Comparison of ENCODE assay signal across 10 cellular contexts in the genomic region with DNA sequence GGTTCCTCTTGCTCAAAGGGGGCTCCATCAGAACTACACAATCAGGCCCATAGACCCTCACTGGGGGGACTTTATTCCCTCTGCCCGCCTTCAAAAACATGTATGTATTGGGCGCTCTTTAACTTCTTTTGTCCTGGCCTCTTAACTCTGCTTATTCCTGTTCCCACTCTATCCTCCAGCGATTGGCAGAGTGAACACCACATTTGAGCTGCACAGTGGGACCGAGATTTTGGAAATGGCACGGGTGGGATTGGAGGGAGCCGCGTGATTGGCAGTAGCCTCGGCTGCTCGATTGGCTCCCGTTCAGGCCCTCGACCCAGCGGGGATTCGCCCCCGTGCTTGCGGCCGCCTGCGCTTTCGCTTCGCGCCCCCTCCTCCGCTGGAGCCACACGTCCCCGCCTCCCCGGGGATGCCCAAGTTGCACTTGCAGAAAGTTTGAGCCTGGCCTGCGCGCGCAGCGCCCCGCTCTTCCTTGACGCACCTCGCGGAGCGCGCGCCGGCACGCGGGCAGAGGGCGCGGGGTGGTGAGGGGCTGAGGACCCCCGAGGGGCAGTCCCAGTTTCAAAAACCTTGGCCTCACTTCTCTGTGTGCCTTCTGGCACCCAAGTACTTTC. TPM values are rescaled to one million over a fixed set of nuclear protein-coding genes. Genes with fewer than 3 reads are reported as not detected.
DNase-seq lines count a peak whose midpoint lies in the region; ATAC-seq and TF ChIP-seq lines count a peak whose summit lies in the region.
"Had no signal": no experiment of that assay in that cellular context is flagged by ENCODE, and none has a peak within 500 bp of the region (broad histone marks: within the 10 kb centered on the region; RNA-seq: fewer than 3 reads in every experiment).

A gene (minus strand): TSS at position 192 of the 614 bp plus-strand sequence. CDS start 164 bp downstream, at position 28.

- peak within 1 kb of the TSS; percentile 42 for H3K27ac Mint-ChIP-seq in activated T-helper 2 cell treated with anti-CD3 and anti-CD28 coated beads, Interferon-gamma antibody, Interleukin-2, Interleukin-4, amounts not matched to agents 10 μg/mL and 5 μg/mL and 100 μg/mL, durations not matched to agents 14 hours and 24 hours and 36 hours

- POLR2A ChIA-PET in HEK293T (lab: Yijun Ruan, JAX), result interaction anchor here (0.6 to 2.8 kb wide), 12 partner anchors 9 to 473 kb away, joined by 3 to 66 read pairs (median 4); a partner anchor contains a TSS

- peaks cover 4% of the 10 kb centered on the region for H3K79me1 ChIP-seq in mesendoderm (ENCODE audit: low read length)

- peaks cover 72% of the 10 kb centered on the region for H3K27me3 Mint-ChIP-seq in activated T-helper 2 cell treated with anti-CD3 and anti-CD28 coated beads, Interferon-gamma antibody, Interleukin-2, Interleukin-4, amounts not matched to agents 10 μg/mL and 5 μg/mL and 100 μg/mL, durations not matched to agents 14 hours and 24 hours and 36 hours (ENCODE audit: low read depth)

- peak within 1 kb of the TSS; percentile 98 for H3K56ac ChIP-seq in mesendoderm (ENCODE audit: low read length)

- H3K4me1 Mint-ChIP-seq in activated T-helper 2 cell treated with anti-CD3 and anti-CD28 coated beads, Interferon-gamma antibody, Interleukin-2, Interleukin-4, amounts not matched to agents 10 μg/mL and 5 μg/mL and 100 μg/mL, durations not matched to agents 14 hours and 24 hours and 36 hours (ENCODE audit: low read depth), result peaks cover 8% of the 10 kb centered on the region

- no peaks in the 10 kb centered on the region for H3K36me3 ChIP-seq in BLaER1 treated with 17β-estradiol and CSF1 and Interleukin-3, amounts not matched to agents 10 nM and 100 nM
- H3K36me3 ChIP-seq in mesendoderm (ENCODE audit: control insufficient read depth, insufficient read depth, low read length), result no peaks in the 10 kb centered on the region

- H2BK15ac ChIP-seq in mesendoderm (replicated peaks; ENCODE audit: low read depth), result no peak within 1 kb of the TSS

- ATAC-seq in HG03280 (IDR thresholded peaks at IDR 0.05; ENCODE audit: unreplicated experiment) (no peak), HG03442 (IDR thresholded peaks at IDR 0.05; ENCODE audit: unreplicated experiment) (no peak)
- ATAC-seq: GM12878 had no signal

- peaks cover 32% of the 10 kb centered on the region for H3K79me2 ChIP-seq in mesendoderm (ENCODE audit: control insufficient read depth, insufficient read depth, low read length)

- WGBS in mesendoderm (ENCODE audit: extremely low coverage, insufficient coverage, low lambda C conversion rate), result no CpG with 5 or more reads among the region's 41 CpGs

- H3K23ac ChIP-seq in mesendoderm (ENCODE audit: low read length), result peak within 1 kb of the TSS; percentile 94

- peak within 1 kb of the TSS; percentile 78 for H4K8ac ChIP-seq in mesendoderm (ENCODE audit: low read depth, low read length)

- no peak within 1 kb of the TSS for H3K9ac ChIP-seq in BLaER1 treated with 17β-estradiol and CSF1 and Interleukin-3, amounts not matched to agents 10 nM and 100 nM
- peak within 1 kb of the TSS; percentile 88 for H3K9ac ChIP-seq in mesendoderm (ENCODE audit: low read length)

- peak; percentile 70 for DNase-seq in HEK293T (ENCODE audit: extremely low spot score)
- no peak for DNase-seq in activated T-helper 2 cell treated with anti-CD3 and anti-CD28 coated beads, Interferon-gamma antibody, Interleukin-2, Interleukin-4, amounts not matched to agents 10 μg/mL and 5 μg/mL and 100 μg/mL, durations not matched to agents 14 hours and 24 hours and 36 hours (ENCODE audit: low spot score)
- DNase-seq in mesendoderm, result peak; percentile 91
- no peak for DNase-seq in GM19238 (ENCODE audit: insufficient read length, low spot score)
- no peak for DNase-seq in inferior parietal cortex (ENCODE audit: extremely low spot score)
- DNase-seq: activated CD4-positive, CD25-positive, alpha-beta regulatory T cell treated with anti-CD3 and anti-CD28 coated beads, Interleukin-2, amount 50 U/mL, for 72 hours had no signal

- peak within 1 kb of the TSS; percentile 99 for H3K4ac ChIP-seq in mesendoderm (ENCODE audit: low read depth, low read length)

- H3K36me3 Mint-ChIP-seq in activated T-helper 2 cell treated with anti-CD3 and anti-CD28 coated beads, Interferon-gamma antibody, Interleukin-2, Interleukin-4, amounts not matched to agents 10 μg/mL and 5 μg/mL and 100 μg/mL, durations not matched to agents 14 hours and 24 hours and 36 hours (ENCODE audit: low read depth), result peaks cover 3% of the 10 kb centered on the region

- peak within 1 kb of the TSS in 7 of 10 experiments; percentile 4 to 42 (median 22); a peak in 5 of 20 replicates for H3K4me3 ChIP-seq in BLaER1 treated with 17β-estradiol and CSF1 and Interleukin-3, amounts not matched to agents 10 nM and 100 nM
- peak within 1 kb of the TSS; percentile 71 for H3K4me3 ChIP-seq in mesendoderm (ENCODE audit: low read length)
- H3K4me3 ChIP-seq: GM12878 had no signal

- peaks cover 0 to 6% (median 0%) of the 10 kb centered on the region in 10 experiments; a peak in 1 of 20 replicates for H3K4me1 ChIP-seq in BLaER1 treated with 17β-estradiol and CSF1 and Interleukin-3, amounts not matched to agents 10 nM and 100 nM
- H3K4me1 ChIP-seq in mesendoderm (ENCODE audit: control insufficient read depth, low read depth, low read length), result peaks cover 10% of the 10 kb centered on the region

- H4K20me1 ChIP-seq in BLaER1 treated with 17β-estradiol and CSF1 and Interleukin-3, amounts not matched to agents 10 nM and 100 nM, result peaks cover 0 to 64% (median 41%) of the 10 kb centered on the region in 11 experiments; a peak in 16 of 22 replicates

- peaks cover 4% of the 10 kb centered on the region for H3K9me3 Mint-ChIP-seq in activated T-helper 2 cell treated with anti-CD3 and anti-CD28 coated beads, Interferon-gamma antibody, Interleukin-2, Interleukin-4, amounts not matched to agents 10 μg/mL and 5 μg/mL and 100 μg/mL, durations not matched to agents 14 hours and 24 hours and 36 hours

- H2AK5ac ChIP-seq in mesendoderm (ENCODE audit: low read length), result no peak within 1 kb of the TSS

- H3K27ac ChIP-seq in BLaER1 treated with 17β-estradiol and CSF1 and Interleukin-3, amounts not matched to agents 10 nM and 100 nM, result no peak within 1 kb of the TSS
- peak within 1 kb of the TSS; percentile 95 for H3K27ac ChIP-seq in mesendoderm (ENCODE audit: low read depth, low read length)

- intact Hi-C loops in activated T-helper 2 cell treated with anti-CD3 and anti-CD28 coated beads, Interferon-gamma antibody, Interleukin-2, Interleukin-4, amounts not matched to agents 10 μg/mL and 5 μg/mL and 100 μg/mL, durations not matched to agents 14 hours and 24 hours and 36 hours (cut with micrococcal nuclease), result loop anchor here (5.0 kb wide), 2 partner anchors 74 to 1946 kb away; no protein-coding TSS in a partner anchor

- H3K27me3 ChIP-seq in BLaER1 treated with 17β-estradiol and CSF1 and Interleukin-3, amounts not matched to agents 10 nM and 100 nM, result peaks cover 99 to 100% (median 100%) of the 10 kb centered on the region in 11 experiments
- no peaks in the 10 kb centered on the region for H3K27me3 ChIP-seq in mesendoderm (ENCODE audit: insufficient read depth, low read length, poor library complexity)

- H3K18ac ChIP-seq in mesendoderm (ENCODE audit: low read length), result peak within 1 kb of the TSS; percentile 96

- H4K5ac ChIP-seq in mesendoderm (ENCODE audit: low read length), result no peak within 1 kb of the TSS

- no peak within 1 kb of the TSS for H3K4me3 Mint-ChIP-seq in activated T-helper 2 cell treated with anti-CD3 and anti-CD28 coated beads, Interferon-gamma antibody, Interleukin-2, Interleukin-4, amounts not matched to agents 10 μg/mL and 5 μg/mL and 100 μg/mL, durations not matched to agents 14 hours and 24 hours and 36 hours (ENCODE audit: low read depth)

- CTCF ChIA-PET in HEK293T (lab: Yijun Ruan, JAX), result no interaction called here

- H3K4me2 ChIP-seq in BLaER1 treated with 17β-estradiol and CSF1 and Interleukin-3, amounts not matched to agents 10 nM and 100 nM, result no peak within 1 kb of the TSS
- H3K4me2 ChIP-seq in mesendoderm (ENCODE audit: low read length), result peak within 1 kb of the TSS; percentile 85

- peaks cover 51 to 84% (median 71%) of the 10 kb centered on the region in 11 experiments for H3K9me3 ChIP-seq in BLaER1 treated with 17β-estradiol and CSF1 and Interleukin-3, amounts not matched to agents 10 nM and 100 nM (replicated peaks in 1 of 11)

- H2BK5ac ChIP-seq in mesendoderm (ENCODE audit: low read length), result peak within 1 kb of the TSS; percentile 87

- H2BK120ac ChIP-seq in mesendoderm (ENCODE audit: low read depth, low read length), result peak within 1 kb of the TSS; percentile 28

TF ChIP-seq in HEK293T, 16 proteins besides CTCF, POLR2A, EP300 and RAD21:
- peak; percentile 93 for TF ChIP-seq L3MBTL2 (conservative IDR thresholded peaks at IDR 0.05)
- TF ChIP-seq, protein P1, sequence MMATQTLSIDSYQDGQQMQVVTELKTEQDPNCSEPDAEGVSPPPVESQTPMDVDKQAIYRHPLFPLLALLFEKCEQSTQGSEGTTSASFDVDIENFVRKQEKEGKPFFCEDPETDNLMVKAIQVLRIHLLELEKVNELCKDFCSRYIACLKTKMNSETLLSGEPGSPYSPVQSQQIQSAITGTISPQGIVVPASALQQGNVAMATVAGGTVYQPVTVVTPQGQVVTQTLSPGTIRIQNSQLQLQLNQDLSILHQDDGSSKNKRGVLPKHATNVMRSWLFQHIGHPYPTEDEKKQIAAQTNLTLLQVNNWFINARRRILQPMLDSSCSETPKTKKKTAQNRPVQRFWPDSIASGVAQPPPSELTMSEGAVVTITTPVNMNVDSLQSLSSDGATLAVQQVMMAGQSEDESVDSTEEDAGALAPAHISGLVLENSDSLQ (IDR thresholded peaks at IDR 0.05), result peak; percentile 97
- no peak for TF ChIP-seq ARNT (IDR thresholded peaks at IDR 0.05)
- no peak for TF ChIP-seq ELF4 (IDR thresholded peaks at IDR 0.05)
- no peak for TF ChIP-seq LEF1 (IDR thresholded peaks at IDR 0.05; ENCODE audit: borderline replicate concordance)
TF ChIP-seq in HEK293T: peak in this region for 2.

RNA-seq across cellular contexts. Expression of the gene that starts here (rescaled TPM):
- not detected in 2 replicates for total RNA-seq in activated T-helper 2 cell treated with anti-CD3 and anti-CD28 coated beads, Interferon-gamma antibody, Interleukin-2, Interleukin-4, amounts not matched to agents 10 μg/mL and 5 μg/mL and 100 μg/mL, durations not matched to agents 14 hours and 24 hours and 36 hours
- polyA plus RNA-seq in mesendoderm (2013, experiment 1 of 2), result 10.9 TPM
- 11.0 TPM for polyA plus RNA-seq in mesendoderm (2013, experiment 2 of 2)
- total RNA-seq: GM12878 had no signal
- polyA plus RNA-seq: GM12878 had no signal

Comparison
In these comparisons a context has a peak if more than half of its experiments do, and no peak if none do; other contexts are left out.
1. DNase-seq: peak in HEK293T (single experiment) and mesendoderm (single experiment); none in activated T-helper 2 cell treated with anti-CD3 and anti-CD28 coated beads, Interferon-gamma antibody, Interleukin-2, Interleukin-4, amounts not matched to agents 10 μg/mL and 5 μg/mL and 100 μg/mL, durations not matched to agents 14 hours and 24 hours and 36 hours (single experiment), GM19238 (single experiment) and inferior parietal cortex (single experiment).